ENCODE assay signal across 18 cellular contexts in genomic region chr13:44447783-44448182, GRCh38.
DNase-seq lines count a peak whose midpoint lies in the region; ATAC-seq and TF ChIP-seq lines count a peak whose summit lies in the region.
"Had no signal": no experiment of that assay in that cellular context is flagged by ENCODE, and none has a peak within 500 bp of the region (broad histone marks: within the 10 kb centered on the region; RNA-seq: fewer than 3 reads in every experiment).

No MANE protein-coding gene starts in this region.

- TF ChIP-seq POLR2A in right lobe of liver (IDR thresholded peaks at IDR 0.05) = no peak

- 95% methylated on average over 1 of the region's 1 CpG for WGBS in hepatocyte (ENCODE audit: low lambda C conversion rate, missing lambda C conversion rate)
- 58% methylated on average over 1 of the region's 1 CpG for WGBS in right lobe of liver (ENCODE audit: insufficient coverage, low coverage, low lambda C conversion rate, missing lambda C conversion rate)

- H3K36me3 ChIP-seq in Karpas-422 (ENCODE audit: insufficient read depth, low read length) (no peaks in the 10 kb centered on the region), hepatocyte (replicated peaks; ENCODE audit: insufficient read depth, low read depth) (no peaks in the 10 kb centered on the region), right lobe of liver (no peaks in the 10 kb centered on the region)

- peaks cover 21% of the 10 kb centered on the region for H3K4me1 ChIP-seq in Karpas-422 (ENCODE audit: low read length)
- peaks cover 21% of the 10 kb centered on the region for H3K4me1 ChIP-seq in hepatocyte (ENCODE audit: insufficient read depth)
- peaks cover 0 to 31% (median 12%) of the 10 kb centered on the region in 4 donors for H3K4me1 ChIP-seq in right lobe of liver

- no peak overlapping the region for H2AFZ ChIP-seq in Karpas-422 (ENCODE audit: low read length)
- H2AFZ ChIP-seq in hepatocyte = no peak overlapping the region
- H2AFZ ChIP-seq: GM23248 had no signal

- DNase-seq in Karpas-422 (peak; percentile 55), hepatocyte (ENCODE audit: low spot score) (no peak), right lobe of liver (no peak), superior temporal gyrus (ENCODE audit: extremely low spot score) (peak; percentile 65), ACHN (no peak), cardiac septum (ENCODE audit: low spot score) (no peak)
- DNase-seq: 8988T; C1 segment of cervical spinal cord; Calu3; CD4-positive, alpha-beta memory T cell; COR-L47; DMS53; DMS79 treated with DMSO at 0.1 percent for 48 hours; GM23248; H7; HCEC 1CT had no signal

- no peak for ATAC-seq in right lobe of liver
- no peak for ATAC-seq in GM21423 (IDR thresholded peaks at IDR 0.05; ENCODE audit: unreplicated experiment)
- ATAC-seq: A549 had no signal

- no peak overlapping the region for H3K9ac ChIP-seq in Karpas-422 (ENCODE audit: low read length)
- H3K9ac ChIP-seq: GM23248 had no signal

- H3K79me2 ChIP-seq in Karpas-422 (ENCODE audit: low read length) = no peaks in the 10 kb centered on the region
- peaks cover 43% of the 10 kb centered on the region for H3K79me2 ChIP-seq in hepatocyte

- TF ChIP-seq CTCF in hepatocyte (IDR thresholded peaks at IDR 0.05; ENCODE audit: poor library complexity) = no peak
- no peak for TF ChIP-seq CTCF in right lobe of liver (IDR thresholded peaks at IDR 0.05)

- in situ Hi-C loops in ACHN (cut with HindIII; ENCODE audit: low pct_ligation_motif_present, low pct_unique_long_range_greater_than_20kb, low sequenced_read_pairs) = no loop called here

- H4K20me1 ChIP-seq in Karpas-422 (ENCODE audit: insufficient read depth, low read depth, low read length) (no peaks in the 10 kb centered on the region), hepatocyte (ENCODE audit: insufficient read depth, poor library complexity, severe bottlenecking) (no peaks in the 10 kb centered on the region)

- no peaks in the 10 kb centered on the region for H3K9me3 ChIP-seq in Karpas-422 (ENCODE audit: low read length)
- no peaks in the 10 kb centered on the region for H3K9me3 ChIP-seq in hepatocyte (ENCODE audit: low read depth)
- H3K9me3 ChIP-seq in right lobe of liver = no peaks in the 10 kb centered on the region
- H3K9me3 ChIP-seq: A549 had no signal

- intact Hi-C loops in right lobe of liver (cut with DNase I) = no loop called here
- intact Hi-C loops in cardiac septum (cut with DNase I) = no loop called here

- H3K27me3 ChIP-seq in Karpas-422 (ENCODE audit: low read length) (no peaks in the 10 kb centered on the region), hepatocyte (no peaks in the 10 kb centered on the region), right lobe of liver (no peaks in the 10 kb centered on the region)

- H3K4me3 ChIP-seq in Karpas-422 (ENCODE audit: low read length) = no peak overlapping the region
- no peak overlapping the region for H3K4me3 ChIP-seq in hepatocyte
- no peak overlapping the region for H3K4me3 ChIP-seq in right lobe of liver
- H3K4me3 ChIP-seq: A549, GM23248 had no signal

- H3K9me2 ChIP-seq in Karpas-422 (replicated peaks; ENCODE audit: insufficient read depth, low read length) = no peaks in the 10 kb centered on the region
- no peaks in the 10 kb centered on the region for H3K9me2 ChIP-seq in hepatocyte (replicated peaks; ENCODE audit: insufficient read depth)

- H3K27ac ChIP-seq in Karpas-422 (ENCODE audit: low read length) (no peak overlapping the region), hepatocyte (peak overlapping the region; percentile 88), right lobe of liver (peak overlapping the region in 2 of 3 donors; percentile 40 to 65)
- H3K27ac ChIP-seq: A549, GM23248 had no signal

- H3K4me2 ChIP-seq in Karpas-422 (ENCODE audit: low read depth, low read length, poor library complexity, severe bottlenecking) = peak overlapping the region; percentile 47
- H3K4me2 ChIP-seq in hepatocyte = peak overlapping the region; percentile 39
- H3K4me2 ChIP-seq: A549 had no signal

Comparison
In these comparisons a context has a peak if more than half of its experiments do, and no peak if none do; other contexts are left out.
1. DNase-seq: peak in Karpas-422 (single experiment) and superior temporal gyrus (single experiment); none in hepatocyte (single experiment), right lobe of liver (0 of 3), ACHN (single experiment) and cardiac septum (single experiment).